ENCODE assay signal across 11 cellular contexts in genomic region chr2:221635949-221636348, GRCh38.
DNase-seq lines count a peak whose midpoint lies in the region; ATAC-seq and TF ChIP-seq lines count a peak whose summit lies in the region.
"Had no signal": no experiment of that assay in that cellular context is flagged by ENCODE, and none has a peak within 500 bp of the region (broad histone marks: within the 10 kb centered on the region; RNA-seq: fewer than 3 reads in every experiment).

No MANE protein-coding gene starts in this region.

- H4K20me1 ChIP-seq in hepatocyte (ENCODE audit: insufficient read depth, poor library complexity, severe bottlenecking): no peaks in the 10 kb centered on the region

- H3K4me1 ChIP-seq in hepatocyte (ENCODE audit: insufficient read depth) (no peaks in the 10 kb centered on the region), upper lobe of left lung (peaks cover 0 to 4% (median 0%) of the 10 kb centered on the region in 4 donors)
- H3K4me1 ChIP-seq in naive thymus-derived CD4-positive, alpha-beta T cell (ENCODE audit: control insufficient read depth in 2 of 2, insufficient read depth in 2 of 2, low read length in 2 of 2): no peaks in the 10 kb centered on the region
- H3K4me1 ChIP-seq: transverse colon had no signal

- H3K36me3 ChIP-seq in hepatocyte (replicated peaks; ENCODE audit: insufficient read depth, low read depth) (no peaks in the 10 kb centered on the region), upper lobe of left lung (no peaks in the 10 kb centered on the region)
- no peaks in the 10 kb centered on the region for H3K36me3 ChIP-seq in naive thymus-derived CD4-positive, alpha-beta T cell (ENCODE audit: control insufficient read depth in 2 of 3, insufficient read depth in 3 of 3, low read length in 3 of 3)
- H3K36me3 ChIP-seq: transverse colon had no signal

- H3K27ac ChIP-seq in hepatocyte (no peak overlapping the region), upper lobe of left lung (peak overlapping the region in 2 of 4 donors; percentile 16 to 61)
- no peak overlapping the region for H3K27ac ChIP-seq in naive thymus-derived CD4-positive, alpha-beta T cell (ENCODE audit: low read depth, low read length)
- H3K27ac ChIP-seq: epithelial cell of prostate, transverse colon had no signal

- no peak overlapping the region for H3K27ac Mint-ChIP-seq in naive thymus-derived CD4-positive, alpha-beta T cell

- DNase-seq in SIG-M5 treated with dmso at 0.1 percent for 504 hours (lab: John Stamatoyannopoulos, UW; ENCODE audit: unreplicated experiment) (peak; percentile 5), SIG-M5 (lab: John Stamatoyannopoulos, UW) (no peak), NCI-H510A treated with DMSO at 0.1 percent for 48 hours (lab: John Stamatoyannopoulos, UW) (peak; percentile 36), hepatocyte (ENCODE audit: low spot score) (peak; percentile 23), upper lobe of left lung (peak in 1 of 2 donors; percentile 67), T1000 (lab: John Stamatoyannopoulos, UW) (no peak)
- no peak for DNase-seq in naive thymus-derived CD4-positive, alpha-beta T cell
- DNase-seq: activated T-cell treated with anti-CD3 and anti-CD28 coated beads, Interleukin-2, amount 50 U/mL, for 1 hour; transverse colon had no signal

- H3K79me2 ChIP-seq in hepatocyte: no peaks in the 10 kb centered on the region

- H3K27me3 ChIP-seq in hepatocyte (no peaks in the 10 kb centered on the region), upper lobe of left lung (no peaks in the 10 kb centered on the region)
- H3K27me3 ChIP-seq in naive thymus-derived CD4-positive, alpha-beta T cell (ENCODE audit: control insufficient read depth in 2 of 2, insufficient read depth in 2 of 2, low read length in 2 of 2): no peaks in the 10 kb centered on the region
- H3K27me3 ChIP-seq: transverse colon had no signal

- TF ChIP-seq CTCF in hepatocyte (IDR thresholded peaks at IDR 0.05; ENCODE audit: poor library complexity): no peak
- peak in 3 of 6 experiments; percentile 35 to 61 (median 49) for TF ChIP-seq CTCF in upper lobe of left lung (IDR thresholded peaks at IDR 0.05)

- no peak overlapping the region for H3K4me3 ChIP-seq in hepatocyte
- H3K4me3 ChIP-seq in upper lobe of left lung: no peak overlapping the region
- H3K4me3 ChIP-seq in naive thymus-derived CD4-positive, alpha-beta T cell (ENCODE audit: low read length): no peak overlapping the region
- H3K4me3 ChIP-seq: transverse colon had no signal

- TF ChIP-seq EP300 in upper lobe of left lung (IDR thresholded peaks at IDR 0.05): no peak

- POLR2A ChIA-PET in naive thymus-derived CD4-positive, alpha-beta T cell (lab: Charles Lee): no interaction called here

- peaks cover 0 to 7% (median 0%) of the 10 kb centered on the region in 11 donors for H3K9me3 Mint-ChIP-seq in naive thymus-derived CD4-positive, alpha-beta T cell

- H3K9me2 ChIP-seq in hepatocyte (replicated peaks; ENCODE audit: insufficient read depth): no peaks in the 10 kb centered on the region

- intact Hi-C loops in naive thymus-derived CD4-positive, alpha-beta T cell (cut with micrococcal nuclease): no loop called here

- CTCF ChIA-PET in naive thymus-derived CD4-positive, alpha-beta T cell (lab: Charles Lee): no interaction called here

- H3K9me3 ChIP-seq in hepatocyte (ENCODE audit: low read depth) (no peaks in the 10 kb centered on the region), upper lobe of left lung (no peaks in the 10 kb centered on the region)
- H3K9me3 ChIP-seq in naive thymus-derived CD4-positive, alpha-beta T cell (ENCODE audit: control insufficient read depth in 2 of 3, low read length in 3 of 3): no peaks in the 10 kb centered on the region
- H3K9me3 ChIP-seq: transverse colon had no signal

- ATAC-seq in upper lobe of left lung (ENCODE audit: low FRiP score in 2 of 2): peak; percentile 54 to 85
- ATAC-seq in HG02642 (IDR thresholded peaks at IDR 0.05; ENCODE audit: poor library complexity, unreplicated experiment): no peak
- no peak for ATAC-seq in naive thymus-derived CD4-positive, alpha-beta T cell

- H3K4me2 ChIP-seq in hepatocyte: no peak overlapping the region

- H3K36me3 Mint-ChIP-seq in naive thymus-derived CD4-positive, alpha-beta T cell: no peaks in the 10 kb centered on the region

- peaks cover 0 to under 1% (median 0%) of the 10 kb centered on the region in 7 donors for H3K4me1 Mint-ChIP-seq in naive thymus-derived CD4-positive, alpha-beta T cell

- no peak for TF ChIP-seq POLR2A in upper lobe of left lung (IDR thresholded peaks at IDR 0.05)

- peaks cover 0 to 5% (median 0%) of the 10 kb centered on the region in 5 donors for H3K27me3 Mint-ChIP-seq in naive thymus-derived CD4-positive, alpha-beta T cell

- no peak overlapping the region for H3K4me3 Mint-ChIP-seq in naive thymus-derived CD4-positive, alpha-beta T cell

- no peak overlapping the region for H2AFZ ChIP-seq in hepatocyte

Comparison
In these comparisons a context has a peak if more than half of its experiments do, and no peak if none do; other contexts are left out.
1. DNase-seq: peak in SIG-M5 treated with dmso at 0.1 percent for 504 hours (single experiment), NCI-H510A treated with DMSO at 0.1 percent for 48 hours (single experiment) and hepatocyte (single experiment); none in SIG-M5 (single experiment), naive thymus-derived CD4-positive, alpha-beta T cell (0 of 9) and T1000 (single experiment).
2. ATAC-seq: peak in upper lobe of left lung (2 of 2); none in HG02642 (single experiment) and naive thymus-derived CD4-positive, alpha-beta T cell (single experiment).